29 cellular contexts compared by ENCODE assay signal in genomic region chrY:11070250-11071113, GRCh38.
"Had no signal": no experiment of that assay in that cellular context is flagged by ENCODE, and none has a peak within 500 bp of the region (broad histone marks: within the 10 kb centered on the region; RNA-seq: fewer than 3 reads in every experiment).

No MANE protein-coding gene starts in this region.

- H3K27ac Mint-ChIP-seq: dendritic cell treated with granulocyte-macrophage colony-stimulating factor and Interleukin-4, amounts not matched to agents 40 ng/mL and 50 ng/mL, for 4 days; effector memory CD8-positive, alpha-beta T cell; endodermal cell had no signal

- H3K4me3 Mint-ChIP-seq: dendritic cell treated with granulocyte-macrophage colony-stimulating factor and Interleukin-4, amounts not matched to agents 40 ng/mL and 50 ng/mL, for 4 days; effector memory CD8-positive, alpha-beta T cell; endodermal cell had no signal

- FAIRE-seq: colon, endometrium, endothelial cell of umbilical vein, frontal cortex had no signal

- DNase-seq: colonic mucosa; cortex of kidney; dermis blood vessel endothelial cell; dorsolateral prefrontal cortex; effector CD4-positive, alpha-beta T cell; effector CD8-positive, alpha-beta T cell; effector memory CD4-positive, alpha-beta T cell; effector memory CD8-positive, alpha-beta T cell; endodermal cell; erythroblast; esophagus squamous epithelium; foreskin fibroblast; foreskin keratinocyte; foreskin melanocyte; gastrocnemius medialis; glutamatergic neuron; head of caudate nucleus; heart left ventricle; heart right ventricle had no signal

- H3K4me1 ChIP-seq: colonic mucosa, esophagus muscularis mucosa, esophagus squamous epithelium, foreskin keratinocyte, gastrocnemius medialis, gastroesophageal sphincter, heart left ventricle, heart right ventricle had no signal

- H3K9me3 ChIP-seq: colonic mucosa, esophagus muscularis mucosa, esophagus squamous epithelium, gastrocnemius medialis, gastroesophageal sphincter, heart left ventricle, heart right ventricle had no signal

- H3K27ac ChIP-seq: colonic mucosa, coronary artery, dorsolateral prefrontal cortex, epithelial cell of prostate, esophagus muscularis mucosa, esophagus squamous epithelium, foreskin keratinocyte, gastrocnemius medialis, gastroesophageal sphincter, heart left ventricle, heart right ventricle had no signal

- H3K36me3 ChIP-seq: colonic mucosa, esophagus muscularis mucosa, esophagus squamous epithelium, gastrocnemius medialis, gastroesophageal sphincter, heart left ventricle, heart right ventricle had no signal

- H3K4me3 ChIP-seq: colonic mucosa, coronary artery, dorsolateral prefrontal cortex, esophagus muscularis mucosa, esophagus squamous epithelium, gastrocnemius medialis, gastroesophageal sphincter, heart left ventricle, heart right ventricle had no signal

- H3K9me3 Mint-ChIP-seq: endodermal cell had no signal

- H3K4me1 Mint-ChIP-seq: endodermal cell had no signal

- H3K27me3 ChIP-seq: colonic mucosa, dorsolateral prefrontal cortex, esophagus muscularis mucosa, esophagus squamous epithelium, foreskin keratinocyte, gastrocnemius medialis, gastroesophageal sphincter, heart left ventricle, heart right ventricle had no signal

- H3K27me3 Mint-ChIP-seq: dendritic cell treated with granulocyte-macrophage colony-stimulating factor and Interleukin-4, amounts not matched to agents 40 ng/mL and 50 ng/mL, for 4 days; effector memory CD8-positive, alpha-beta T cell had no signal

- ATAC-seq: effector memory CD8-positive, alpha-beta T cell; esophagus mucosa; foreskin keratinocyte; gastrocnemius medialis; gastroesophageal sphincter; heart left ventricle; heart right ventricle had no signal
